ENCODE assay signal across 2 cellular contexts in genomic region chr5:181210698-181211097, GRCh38.
TF ChIP-seq lines count a peak whose summit lies in the region.

No MANE protein-coding gene starts in this region.

TF ChIP-seq in HEK293, 187 proteins besides CTCF, POLR2A, EP300 and RAD21:
- TF ChIP-seq ZNF580 (tag by site-specific recombination; IDR thresholded peaks at IDR 0.05): peak; percentile 78

TF ChIP-seq in HepG2, 621 proteins besides CTCF, POLR2A, EP300 and RAD21:
- TF ChIP-seq ZBTB33 (CRISPR knock-in tag; IDR thresholded peaks at IDR 0.05): peak; percentile 89; the same call in 1 of the 2 replicates
